Comparison of ENCODE assay signal across 19 cellular contexts in genomic region chr1:27241677-27242076, GRCh38. TPM values are rescaled to one million over a fixed set of nuclear protein-coding genes. Genes with fewer than 3 reads are reported as not detected.
DNase-seq lines count a peak whose midpoint lies in the region; ATAC-seq and TF ChIP-seq lines count a peak whose summit lies in the region.
"Had no signal": no experiment of that assay in that cellular context is flagged by ENCODE, and none has a peak within 500 bp of the region (broad histone marks: within the 10 kb centered on the region; RNA-seq: fewer than 3 reads in every experiment).

No MANE protein-coding gene starts in this region.

- H2AFZ ChIP-seq in OCI-LY7 (ENCODE audit: low read length): no peak overlapping the region
- H2AFZ ChIP-seq: GM23338 had no signal

- no peaks in the 10 kb centered on the region for H3K9me2 ChIP-seq in OCI-LY7 (ENCODE audit: insufficient read depth, low read length)

- peaks cover 4% of the 10 kb centered on the region for H3K36me3 ChIP-seq in WERI-Rb-1
- H3K36me3 ChIP-seq in OCI-LY7 (ENCODE audit: insufficient read depth, low read length): no peaks in the 10 kb centered on the region

- no peaks in the 10 kb centered on the region for H3K27me3 ChIP-seq in WERI-Rb-1 (ENCODE audit: insufficient read depth, low read depth, severe bottlenecking)
- H3K27me3 ChIP-seq: BLaER1 treated with 17β-estradiol and CSF1 and Interleukin-3, amounts not matched to agents 10 nM and 100 nM had no signal

- H3K36me3 Mint-ChIP-seq in natural killer cell (no peaks in the 10 kb centered on the region), nephron (ENCODE audit: low read depth) (peaks cover 17% of the 10 kb centered on the region)
- no peaks in the 10 kb centered on the region for H3K36me3 Mint-ChIP-seq in natural killer cell treated with Interleukin-12 subunit alpha and Interleukin-12 subunit beta and Interleukin-15 and Interleukin-18, amount 100 ng/mL, for 72 hours
- peaks cover 0 to 2% of the 10 kb centered on the region in 2 donors for H3K36me3 Mint-ChIP-seq in activated T-cell treated with anti-CD3 and anti-CD28 coated beads, Interleukin-2, amount 50 U/mL, for 72 hours (ENCODE audit: insufficient read depth in 2 of 2)

- peaks cover 19 to 26% of the 10 kb centered on the region in 2 donors for H3K4me1 Mint-ChIP-seq in natural killer cell
- H3K4me1 Mint-ChIP-seq in natural killer cell treated with Interleukin-12 subunit alpha and Interleukin-12 subunit beta and Interleukin-15 and Interleukin-18, amount 100 ng/mL, for 72 hours (ENCODE audit: low read depth in 2 of 2): peaks cover 0 to 16% of the 10 kb centered on the region in 2 donors
- no peaks in the 10 kb centered on the region for H3K4me1 Mint-ChIP-seq in nephron
- no peaks in the 10 kb centered on the region for H3K4me1 Mint-ChIP-seq in activated T-cell treated with anti-CD3 and anti-CD28 coated beads, Interleukin-2, amount 50 U/mL, for 72 hours (ENCODE audit: low read depth)
- H3K4me1 Mint-ChIP-seq: GM23338 had no signal

- H3K4me2 ChIP-seq in OCI-LY7 (ENCODE audit: low read length): no peak overlapping the region
- H3K4me2 ChIP-seq: BLaER1 treated with 17β-estradiol and CSF1 and Interleukin-3, amounts not matched to agents 10 nM and 100 nM; GM23338 had no signal

- no TSS peak for BruUV-seq in OCI-LY7 (replicated peaks; lab: Mats Ljungman, UMichigan)

- peak overlapping the region; percentile 68 to 69 for H3K27ac Mint-ChIP-seq in natural killer cell
- H3K27ac Mint-ChIP-seq in natural killer cell treated with Interleukin-12 subunit alpha and Interleukin-12 subunit beta and Interleukin-15 and Interleukin-18, amount 100 ng/mL, for 72 hours: peak overlapping the region in 1 of 2 donors; percentile 46
- peak overlapping the region; percentile 32 to 58 (median 48) for H3K27ac Mint-ChIP-seq in nephron
- H3K27ac Mint-ChIP-seq in activated T-cell treated with anti-CD3 and anti-CD28 coated beads, Interleukin-2, amount 50 U/mL, for 72 hours: no peak overlapping the region
- H3K27ac Mint-ChIP-seq: B cell, GM23338 had no signal

- no peaks in the 10 kb centered on the region for H3K9me3 ChIP-seq in WERI-Rb-1 (ENCODE audit: severe bottlenecking)
- no peaks in the 10 kb centered on the region for H3K9me3 ChIP-seq in OCI-LY7 (ENCODE audit: low read length)

- ATAC-seq in natural killer cell: peak; percentile 46 to 78 (median 59)
- no peak for ATAC-seq in natural killer cell treated with Interleukin-12 subunit alpha and Interleukin-12 subunit beta and Interleukin-15 and Interleukin-18, amount 100 ng/mL, for 72 hours
- ATAC-seq in HG02610 (IDR thresholded peaks at IDR 0.05; ENCODE audit: unreplicated experiment): no peak
- no peak for ATAC-seq in activated T-cell treated with anti-CD3 and anti-CD28 coated beads, Interleukin-2, amount 50 U/mL, for 72 hours (replicated peaks in 1 of 2)
- ATAC-seq: GM12878, GM23338 had no signal

- intact Hi-C loops in natural killer cell (cut with micrococcal nuclease) (no loop called here), OCI-LY7 (cut with micrococcal nuclease; ENCODE audit: unreplicated experiment) (no loop called here)

- H3K27ac ChIP-seq in WERI-Rb-1: peak overlapping the region; percentile 52
- H3K27ac ChIP-seq in OCI-LY7 (ENCODE audit: low read depth, low read length, poor library complexity, severe bottlenecking): no peak overlapping the region
- H3K27ac ChIP-seq: BLaER1 treated with 17β-estradiol and CSF1 and Interleukin-3, amounts not matched to agents 10 nM and 100 nM; HL-60 had no signal

- DNase-seq in natural killer cell (no peak), WERI-Rb-1 (no peak), OCI-LY7 (ENCODE audit: low spot score) (no peak)
- no peak for DNase-seq in natural killer cell treated with Interleukin-12 subunit alpha and Interleukin-12 subunit beta and Interleukin-15 and Interleukin-18, amount 100 ng/mL, for 72 hours (ENCODE audit: low spot score)
- no peak for DNase-seq in activated T-cell treated with anti-CD3 and anti-CD28 coated beads, Interleukin-2, amount 50 U/mL, for 72 hours
- DNase-seq: CD8-positive, alpha-beta memory T cell; COR-L47; DMS 273 treated with DMSO at 0.1 percent for 48 hours; DMS53; DND-41; EL; HCEC 1CT had no signal

- TF ChIP-seq CTCF in natural killer cell (IDR thresholded peaks at IDR 0.05) (no peak), WERI-Rb-1 (IDR thresholded peaks at IDR 0.05; ENCODE audit: low read depth, low read length) (no peak), nephron (IDR thresholded peaks at IDR 0.05; ENCODE audit: unreplicated experiment in 3 of 3) (no peak), OCI-LY7 (conservative IDR thresholded peaks at IDR 0.05; ENCODE audit: low read length) (no peak)

- no peaks in the 10 kb centered on the region for H3K4me1 ChIP-seq in OCI-LY7 (ENCODE audit: insufficient read depth, low read length, poor library complexity, severe bottlenecking)

- H3K79me2 ChIP-seq in OCI-LY7 (ENCODE audit: insufficient read depth, low read depth, low read length): no peaks in the 10 kb centered on the region

- POLR2A ChIA-PET in OCI-LY7 (lab: Charles Lee): interaction anchor here (0.5 to 1.6 kb wide), 4 partner anchors 10 to 48 kb away, joined by 3 to 9 read pairs (median 3); no protein-coding TSS in a partner anchor

- H3K4me3 ChIP-seq in WERI-Rb-1 (ENCODE audit: low read depth, low read length) (no peak overlapping the region), OCI-LY7 (ENCODE audit: low read depth, low read length, poor library complexity, severe bottlenecking) (no peak overlapping the region)
- H3K4me3 ChIP-seq: BLaER1 treated with 17β-estradiol and CSF1 and Interleukin-3, amounts not matched to agents 10 nM and 100 nM; GM12878; GM23338 had no signal

- CTCF ChIA-PET in OCI-LY7 (lab: Charles Lee; ENCODE audit: unreplicated experiment): no interaction called here

- H3K9me3 Mint-ChIP-seq in natural killer cell: no peaks in the 10 kb centered on the region
- no peaks in the 10 kb centered on the region for H3K9me3 Mint-ChIP-seq in natural killer cell treated with Interleukin-12 subunit alpha and Interleukin-12 subunit beta and Interleukin-15 and Interleukin-18, amount 100 ng/mL, for 72 hours
- H3K9me3 Mint-ChIP-seq in nephron: no peaks in the 10 kb centered on the region
- H3K9me3 Mint-ChIP-seq in activated T-cell treated with anti-CD3 and anti-CD28 coated beads, Interleukin-2, amount 50 U/mL, for 72 hours: no peaks in the 10 kb centered on the region
- H3K9me3 Mint-ChIP-seq: CD8-positive, alpha-beta memory T cell; GM23338 had no signal

- H3K4me3 Mint-ChIP-seq in natural killer cell (no peak overlapping the region), nephron (no peak overlapping the region)
- no peak overlapping the region for H3K4me3 Mint-ChIP-seq in natural killer cell treated with Interleukin-12 subunit alpha and Interleukin-12 subunit beta and Interleukin-15 and Interleukin-18, amount 100 ng/mL, for 72 hours
- H3K4me3 Mint-ChIP-seq in activated T-cell treated with anti-CD3 and anti-CD28 coated beads, Interleukin-2, amount 50 U/mL, for 72 hours: no peak overlapping the region
- H3K4me3 Mint-ChIP-seq: B cell; CD8-positive, alpha-beta memory T cell; GM23338 had no signal

- H3K27me3 Mint-ChIP-seq in natural killer cell (ENCODE audit: low read depth in 2 of 2) (no peaks in the 10 kb centered on the region), nephron (ENCODE audit: low read depth) (no peaks in the 10 kb centered on the region)
- no peaks in the 10 kb centered on the region for H3K27me3 Mint-ChIP-seq in natural killer cell treated with Interleukin-12 subunit alpha and Interleukin-12 subunit beta and Interleukin-15 and Interleukin-18, amount 100 ng/mL, for 72 hours
- H3K27me3 Mint-ChIP-seq in activated T-cell treated with anti-CD3 and anti-CD28 coated beads, Interleukin-2, amount 50 U/mL, for 72 hours (ENCODE audit: low read depth): no peaks in the 10 kb centered on the region
- H3K27me3 Mint-ChIP-seq: B cell had no signal

- H4K20me1 ChIP-seq in OCI-LY7 (ENCODE audit: insufficient read depth, low read length): no peaks in the 10 kb centered on the region

RNA-seq across cellular contexts. Expression of gene WDTC1, which starts 7.2 kb away (rescaled TPM):
- total RNA-seq in natural killer cell (10 to 100 TPM; 68.9 to 82.0 (median 81.7) TPM), OCI-LY7 (2022) (27.8 and 34.0 TPM in 2 replicates)
- total RNA-seq in natural killer cell treated with Interleukin-12 subunit alpha and Interleukin-12 subunit beta and Interleukin-15 and Interleukin-18, amount 100 ng/mL, for 72 hours: 10 to 100 TPM; 30.2 to 33.9 TPM
- 9.7 and 18.2 TPM in 2 replicates for total RNA-seq in OCI-LY7 (2014; rRNA removed; shearing (Covaris generic))
- 10 to 100 TPM; 41.6 to 42.5 TPM for total RNA-seq in activated T-cell treated with anti-CD3 and anti-CD28 coated beads, Interleukin-2, amount 50 U/mL, for 72 hours

Comparison
In these comparisons a context has a peak if more than half of its experiments do, and no peak if none do; other contexts are left out.
1. ATAC-seq: peak in natural killer cell (3 of 3); none in natural killer cell treated with Interleukin-12 subunit alpha and Interleukin-12 subunit beta and Interleukin-15 and Interleukin-18, amount 100 ng/mL, for 72 hours (0 of 2), HG02610 (single experiment) and activated T-cell treated with anti-CD3 and anti-CD28 coated beads, Interleukin-2, amount 50 U/mL, for 72 hours (0 of 2).